Comparison of ENCODE assay signal across 17 cellular contexts in the genomic region with DNA sequence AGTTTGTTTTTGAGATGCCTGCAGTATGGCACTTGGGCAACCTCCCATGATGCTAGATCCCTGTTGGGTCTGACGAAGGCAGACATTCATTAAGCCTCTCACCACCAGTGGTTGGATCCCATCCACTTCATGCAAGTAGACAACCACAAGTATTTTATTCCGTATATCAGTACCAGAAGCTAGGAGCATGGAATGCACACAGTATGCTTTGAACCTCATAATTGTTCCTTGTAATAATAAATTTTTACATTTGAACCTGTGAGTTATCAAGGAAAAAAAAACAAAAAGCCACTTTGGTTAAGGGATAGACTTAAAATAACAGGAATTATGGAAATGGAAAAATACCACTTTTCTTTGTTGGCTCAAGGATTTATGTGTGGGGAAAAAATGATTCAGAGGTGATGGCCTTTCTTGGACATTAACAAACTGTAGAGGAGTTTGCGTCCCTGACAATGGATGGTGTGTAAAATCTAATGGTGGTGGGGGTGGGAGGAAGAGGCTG.
DNase-seq lines count a peak whose midpoint lies in the region; ATAC-seq, FAIRE-seq and TF ChIP-seq lines count a peak whose summit lies in the region.
"Had no signal": no experiment of that assay in that cellular context is flagged by ENCODE, and none has a peak within 500 bp of the region (broad histone marks: within the 10 kb centered on the region; RNA-seq: fewer than 3 reads in every experiment).

No MANE protein-coding gene starts in this region.

- H3K4me3 ChIP-seq in adipocyte (ENCODE audit: low read length) (no peak overlapping the region), fibroblast of villous mesenchyme (ENCODE audit: low read depth, low read length) (no peak overlapping the region), small intestine (ENCODE audit: low read depth in 1 of 2, low read length in 2 of 2) (no peak overlapping the region)
- H3K4me3 ChIP-seq: gastrocnemius medialis, upper lobe of left lung had no signal

- ATAC-seq in HG02852 (IDR thresholded peaks at IDR 0.05; ENCODE audit: unreplicated experiment): no peak
- ATAC-seq: activated naive CD8-positive, alpha-beta T cell treated with anti-CD3 and anti-CD28 coated beads, Interleukin-2, amount 50 U/mL, for 24 hours; activated T-cell treated with anti-CD3 and anti-CD28 coated beads, Interleukin-2, amount 50 U/mL, for 4 hours; gastrocnemius medialis; T-helper 17 cell had no signal

- H3K27ac ChIP-seq in small intestine (ENCODE audit: low read depth in 1 of 2, low read length in 1 of 2): no peak overlapping the region
- H3K27ac ChIP-seq: gastrocnemius medialis, KMS-11, upper lobe of left lung had no signal

- FAIRE-seq in small intestine (lab: Jason Lieb, UNC): no peak
- FAIRE-seq: keratinocyte had no signal

- 85 to 90% (median 90%) methylated on average over 3 of the region's 3 CpGs for WGBS in small intestine, 3 donors

- H3K36me3 ChIP-seq in adipocyte (ENCODE audit: control insufficient read depth, insufficient read depth, low read length, severe bottlenecking) (no peaks in the 10 kb centered on the region), small intestine (ENCODE audit: control insufficient read depth in 2 of 2, insufficient read depth in 2 of 2, low read length in 2 of 2) (no peaks in the 10 kb centered on the region)
- H3K36me3 ChIP-seq: gastrocnemius medialis, upper lobe of left lung had no signal

- DNase-seq in GM03348 (ENCODE audit: low spot score) (peak; percentile 81), adipocyte (ENCODE audit: low read depth) (peak; percentile 89), fibroblast of villous mesenchyme (ENCODE audit: low read depth) (peak; percentile 48), smooth muscle cell of the brain vasculature (ENCODE audit: low read depth, low spot score) (peak; percentile 84), small intestine (no peak), OCI-M1 (lab: John Stamatoyannopoulos, UW) (no peak)
- DNase-seq: activated naive CD8-positive, alpha-beta T cell treated with anti-CD3 and anti-CD28 coated beads, Interleukin-2, amount 50 U/mL, for 24 hours; activated T-cell treated with anti-CD3 and anti-CD28 coated beads, Interleukin-2, amount 50 U/mL, for 4 hours; gastrocnemius medialis; NCI-H187 treated with DMSO at 0.1 percent for 48 hours; NCI-H526; stimulated activated CD4-positive, alpha-beta T cell treated with anti-CD3 and anti-CD28 coated beads, Interleukin-4, amount 100 ng/mL, for 1 hour; T-helper 17 cell had no signal

- no peak overlapping the region for H3K9ac ChIP-seq in adipocyte (ENCODE audit: low read length)
- H3K9ac ChIP-seq: KMS-11 had no signal

- H3K4me1 ChIP-seq in adipocyte (ENCODE audit: control insufficient read depth, insufficient read depth, low read length): peaks cover 6% of the 10 kb centered on the region
- no peaks in the 10 kb centered on the region for H3K4me1 ChIP-seq in small intestine (ENCODE audit: control insufficient read depth in 2 of 2, insufficient read depth in 1 of 2, low read depth in 1 of 2, low read length in 1 of 2)
- H3K4me1 ChIP-seq: gastrocnemius medialis, upper lobe of left lung had no signal

- H3K27me3 ChIP-seq in adipocyte (replicated peaks; ENCODE audit: control insufficient read depth, insufficient read depth, low read length): no peaks in the 10 kb centered on the region
- H3K27me3 ChIP-seq in small intestine (ENCODE audit: control insufficient read depth in 2 of 2, insufficient read depth in 2 of 2, low read length in 2 of 2): no peaks in the 10 kb centered on the region
- H3K27me3 ChIP-seq: gastrocnemius medialis, upper lobe of left lung had no signal

- no peak for TF ChIP-seq CTCF in fibroblast of villous mesenchyme (IDR thresholded peaks at IDR 0.05; ENCODE audit: insufficient read depth, low read depth, low read length)

- H3K9me3 ChIP-seq in adipocyte (ENCODE audit: control insufficient read depth, low read length) (peaks cover 22% of the 10 kb centered on the region), small intestine (ENCODE audit: control insufficient read depth, low read depth) (no peaks in the 10 kb centered on the region)
- H3K9me3 ChIP-seq: gastrocnemius medialis, upper lobe of left lung had no signal

Comparison
In these comparisons a context has a peak if more than half of its experiments do, and no peak if none do; other contexts are left out.
1. DNase-seq: peak in GM03348 (single experiment), adipocyte (single experiment), fibroblast of villous mesenchyme (single experiment) and smooth muscle cell of the brain vasculature (single experiment); none in small intestine (single experiment) and OCI-M1 (single experiment).